In genomic region chr2:126429129-126429528, GRCh38 we compare ENCODE assay signal across 22 cellular contexts.
A peak's percentile ranks its signal among the peaks of the same experiment; 100 is the strongest.
DNase-seq lines count a peak whose midpoint lies in the region; ATAC-seq, FAIRE-seq and TF ChIP-seq lines count a peak whose summit lies in the region.
"Had no signal": no experiment of that assay in that cellular context is flagged by ENCODE, and none has a peak within 500 bp of the region (broad histone marks: within the 10 kb centered on the region; RNA-seq: fewer than 3 reads in every experiment).

No MANE protein-coding gene starts in this region.

- no peak overlapping the region for H3K27ac ChIP-seq in right lobe of liver
- no peak overlapping the region for H3K27ac ChIP-seq in HepG2 (ENCODE audit: extremely low read length, insufficient read depth, low read length)
- peak overlapping the region; percentile 37 for H3K27ac ChIP-seq in angular gyrus (ENCODE audit: low read depth, low read length)
- H3K27ac ChIP-seq: 22Rv1; A549; BLaER1 treated with 17β-estradiol and CSF1 and Interleukin-3, amounts not matched to agents 10 nM and 100 nM; C4-2B had no signal

- H3K4me3 ChIP-seq in right lobe of liver: no peak overlapping the region
- H3K4me3 ChIP-seq in HepG2 (replicated peaks in 1 of 3; ENCODE audit: insufficient read depth in 1 of 3, low read depth in 2 of 3, low read length in 3 of 3): no peak overlapping the region
- H3K4me3 ChIP-seq: A549; BLaER1 treated with 17β-estradiol and CSF1 and Interleukin-3, amounts not matched to agents 10 nM and 100 nM had no signal

- H3K9ac ChIP-seq in HepG2 (ENCODE audit: insufficient read depth, low read depth, low read length): no peak overlapping the region
- H3K9ac ChIP-seq: BLaER1 treated with 17β-estradiol and CSF1 and Interleukin-3, amounts not matched to agents 10 nM and 100 nM had no signal

- no TSS peak for BruUV-seq in HepG2 (replicated peaks; lab: Mats Ljungman, UMichigan)

- H3K4me1 ChIP-seq in right lobe of liver (peaks cover 0 to 12% (median 5%) of the 10 kb centered on the region in 4 donors), HepG2 (ENCODE audit: insufficient read depth, low read length) (no peaks in the 10 kb centered on the region)
- H3K4me1 ChIP-seq: A549; BLaER1 treated with 17β-estradiol and CSF1 and Interleukin-3, amounts not matched to agents 10 nM and 100 nM; Caco-2 had no signal

- in situ Hi-C loops in HepG2 (cut with HindIII; ENCODE audit: extremely low pct_ligation_motif_present, low pct_unique_long_range_greater_than_20kb): no loop called here

- DNase-seq in NCI-H1105 treated with DMSO at 0.1 percent for 48 hours (lab: John Stamatoyannopoulos, UW) (peak; percentile 19), NCI-H1105 (lab: John Stamatoyannopoulos, UW) (no peak), right lobe of liver (peak in 1 of 3 donors; percentile 23), HepG2 (ENCODE audit: low spot score) (no peak), iPS-NIHi11 (ENCODE audit: low spot score) (no peak), Right ventricle myocardium superior (no peak)
- DNase-seq: AML-193; Caco-2; Calu3; CD4-positive, alpha-beta T cell; CD8-positive, alpha-beta T cell; DMS79 treated with DMSO at 0.1 percent for 48 hours; GF-D8 had no signal

- H2AFZ ChIP-seq in HepG2 (ENCODE audit: low read length): no peak overlapping the region

- intact Hi-C loops in right lobe of liver (cut with DNase I) (no loop called here), HepG2 (cut with micrococcal nuclease; ENCODE audit: unreplicated experiment) (no loop called here), Right ventricle myocardium superior (cut with DNase I) (no loop called here)

- ATAC-seq in right lobe of liver (peak; percentile 37 to 86 (median 62)), HepG2 (no peak), Right ventricle myocardium superior (ENCODE audit: poor library complexity) (no peak)
- ATAC-seq: A549; CD8-positive, alpha-beta T cell had no signal

- no peaks in the 10 kb centered on the region for H3K27me3 ChIP-seq in right lobe of liver
- no peaks in the 10 kb centered on the region for H3K27me3 ChIP-seq in HepG2 (ENCODE audit: control insufficient read depth in 1 of 2, insufficient read depth in 2 of 2, low read length in 2 of 2)
- H3K27me3 ChIP-seq: BLaER1 treated with 17β-estradiol and CSF1 and Interleukin-3, amounts not matched to agents 10 nM and 100 nM had no signal

- POLR2A ChIA-PET in HepG2 (lab: Yijun Ruan, JAX): no interaction called here

- no peak overlapping the region for H3K4me2 ChIP-seq in HepG2 (ENCODE audit: low read depth, low read length)
- H3K4me2 ChIP-seq: A549; BLaER1 treated with 17β-estradiol and CSF1 and Interleukin-3, amounts not matched to agents 10 nM and 100 nM had no signal

- H4K20me1 ChIP-seq in HepG2 (ENCODE audit: insufficient read depth, low read length): no peaks in the 10 kb centered on the region
- H4K20me1 ChIP-seq: BLaER1 treated with 17β-estradiol and CSF1 and Interleukin-3, amounts not matched to agents 10 nM and 100 nM had no signal

- TF ChIP-seq EP300 in HepG2 (IDR thresholded peaks at IDR 0.05; ENCODE audit: low read depth in 2 of 2, low read length in 2 of 2) (no peak), HepG2 (CRISPR knock-in tag; IDR thresholded peaks at IDR 0.05; ENCODE audit: borderline replicate concordance) (no peak)

- H3K9me3 ChIP-seq in right lobe of liver (no peaks in the 10 kb centered on the region), HepG2 (ENCODE audit: low read length) (0 out of 2 replicates have a peak, but pooled peaks cover 3% of the 10 kb centered on the region)
- H3K9me3 ChIP-seq: A549, Caco-2 had no signal

- H3K36me3 ChIP-seq in right lobe of liver (no peaks in the 10 kb centered on the region), HepG2 (replicated peaks in 1 of 2; ENCODE audit: control insufficient read depth in 1 of 2, insufficient read depth in 2 of 2, low read length in 2 of 2) (no peaks in the 10 kb centered on the region)
- H3K36me3 ChIP-seq: BLaER1 treated with 17β-estradiol and CSF1 and Interleukin-3, amounts not matched to agents 10 nM and 100 nM had no signal

- TF ChIP-seq POLR2A in right lobe of liver (IDR thresholded peaks at IDR 0.05): no peak
- TF ChIP-seq POLR2A in HepG2 (IDR thresholded peaks at IDR 0.05; ENCODE audit: insufficient read depth in 1 of 2, low read depth in 2 of 2, low read length in 2 of 2): no peak

- no peak for TF ChIP-seq RAD21 in HepG2 (CRISPR knock-in tag; IDR thresholded peaks at IDR 0.05)

- FAIRE-seq in HepG2 (lab: Jason Lieb, UNC): no peak
- FAIRE-seq: A549, D721Med, G401.6, GM12891, GM19239 had no signal

- TF ChIP-seq CTCF in right lobe of liver (IDR thresholded peaks at IDR 0.05) (no peak), HepG2 (CRISPR knock-in tag; IDR thresholded peaks at IDR 0.05) (no peak)

- CTCF ChIA-PET in HepG2 (lab: Yijun Ruan, JAX; ENCODE audit: low intra/inter-chr PET ratio, low total read pairs): no interaction called here

- H3K79me2 ChIP-seq in HepG2 (ENCODE audit: insufficient read depth, low read length): no peaks in the 10 kb centered on the region

TF ChIP-seq in HepG2, 621 proteins besides CTCF, POLR2A, EP300 and RAD21:
- TF ChIP-seq TEAD2 (CRISPR knock-in tag; IDR thresholded peaks at IDR 0.05): no peak
- no peak for TF ChIP-seq RFX5 (IDR thresholded peaks at IDR 0.05; ENCODE audit: low read depth, low read length)
- TF ChIP-seq TBP (CRISPR knock-in tag; IDR thresholded peaks at IDR 0.05): no peak
- no peak for TF ChIP-seq KLF15 (CRISPR knock-in tag; IDR thresholded peaks at IDR 0.05; ENCODE audit: borderline replicate concordance)

Comparison
In these comparisons a context has a peak if more than half of its experiments do, and no peak if none do; other contexts are left out.
1. ATAC-seq: peak in right lobe of liver (4 of 4); none in HepG2 (single experiment) and Right ventricle myocardium superior (single experiment).